ENCODE assay signal across 23 cellular contexts in the genomic region with DNA sequence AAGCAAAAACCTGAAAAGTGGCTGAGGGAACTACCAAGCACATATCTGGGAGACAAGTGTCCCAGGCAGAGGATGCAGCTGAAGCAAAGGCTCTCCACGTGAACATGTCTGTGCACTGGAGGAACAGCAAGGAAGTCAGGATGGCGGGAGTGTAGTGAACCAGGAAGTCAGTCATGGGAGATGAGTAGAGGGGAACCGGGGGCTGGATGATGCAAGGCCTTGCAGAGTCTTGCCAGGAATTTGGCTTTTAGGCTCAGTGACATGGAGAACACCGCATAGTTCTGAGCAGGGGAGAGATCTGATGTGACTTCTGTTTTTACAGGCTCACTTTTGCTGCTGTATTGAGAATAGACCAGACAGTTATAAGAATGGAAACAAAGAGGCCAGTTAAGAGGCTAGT. TPM values are rescaled to one million over a fixed set of nuclear protein-coding genes. Genes with fewer than 3 reads are reported as not detected.
DNase-seq lines count a peak whose midpoint lies in the region; ATAC-seq, FAIRE-seq and TF ChIP-seq lines count a peak whose summit lies in the region.
"Had no signal": no experiment of that assay in that cellular context is flagged by ENCODE, and none has a peak within 500 bp of the region (broad histone marks: within the 10 kb centered on the region; RNA-seq: fewer than 3 reads in every experiment).

No MANE protein-coding gene starts in this region.

- H3K4me2 ChIP-seq in Loucy (ENCODE audit: low read depth, low read length, poor library complexity, severe bottlenecking) (no peak overlapping the region), PC-9 (no peak overlapping the region)

- peaks cover 3% of the 10 kb centered on the region for H3K27me3 Mint-ChIP-seq in type B pancreatic cell

- H3K4me3 ChIP-seq in Loucy (ENCODE audit: low read length, poor library complexity, severe bottlenecking) (no peak overlapping the region), kidney (ENCODE audit: low read length in 2 of 2) (no peak overlapping the region), PC-9 (no peak overlapping the region)
- H3K4me3 ChIP-seq: left ventricle myocardium inferior, tibial artery had no signal

- no peaks in the 10 kb centered on the region for H3K9me3 ChIP-seq in Loucy (ENCODE audit: insufficient read depth, low read depth, low read length)
- H3K9me3 ChIP-seq in kidney (ENCODE audit: control insufficient read depth in 1 of 2, low read length in 2 of 2) = no peaks in the 10 kb centered on the region
- no peaks in the 10 kb centered on the region for H3K9me3 ChIP-seq in PC-9 (ENCODE audit: insufficient read depth, low read depth)
- H3K9me3 ChIP-seq: Caco-2, left ventricle myocardium inferior, tibial artery had no signal

- H3K9ac ChIP-seq in Loucy (ENCODE audit: low read depth, low read length, poor library complexity, severe bottlenecking) (no peak overlapping the region), kidney (ENCODE audit: low read length in 2 of 2) (no peak overlapping the region)

- no peaks in the 10 kb centered on the region for H4K20me1 ChIP-seq in Loucy (ENCODE audit: insufficient read depth, low read length, poor library complexity, severe bottlenecking)
- H4K20me1 ChIP-seq in PC-9 (ENCODE audit: insufficient read depth) = no peaks in the 10 kb centered on the region

- no peaks in the 10 kb centered on the region for H3K36me3 Mint-ChIP-seq in type B pancreatic cell

- DNase-seq in UCSD-AML1 (lab: John Stamatoyannopoulos, UW; ENCODE audit: unreplicated experiment) (peak; percentile 19), kidney (peak; percentile 69), pons (ENCODE audit: low spot score) (peak; percentile 26), type B pancreatic cell (ENCODE audit: extremely low spot score, unreplicated experiment) (no peak), PC-9 (no peak)
- DNase-seq: AML-193; Caco-2; erythroblast; glutamatergic neuron; left ventricle myocardium inferior; NCI-H1417 treated with DMSO at 0.1 percent for 48 hours; stimulated activated CD4-positive, alpha-beta T cell treated with anti-CD3 and anti-CD28 coated beads, Interleukin-2, amount 100 ng/mL, for 24 hours; stimulated activated naive CD8-positive, alpha-beta T cell treated with anti-CD3 and anti-CD28 coated beads, Interleukin-15, Interleukin-2, amounts not matched to agents 100 U/mL and 50 U/mL, for 24 hours had no signal

- H3K9me2 ChIP-seq in Loucy (replicated peaks; ENCODE audit: low read depth, low read length) (no peaks in the 10 kb centered on the region), PC-9 (ENCODE audit: insufficient read depth) (no peaks in the 10 kb centered on the region)

- H3K79me2 ChIP-seq in Loucy (ENCODE audit: insufficient read depth, low read length) = no peaks in the 10 kb centered on the region
- no peaks in the 10 kb centered on the region for H3K79me2 ChIP-seq in PC-9 (ENCODE audit: low read depth)

- H3K27ac ChIP-seq in kidney (ENCODE audit: low read depth in 2 of 2, low read length in 2 of 2) (no peak overlapping the region), PC-9 (no peak overlapping the region)
- H3K27ac ChIP-seq: left ventricle myocardium inferior, tibial artery had no signal

- H3K4me3 Mint-ChIP-seq in type B pancreatic cell = no peak overlapping the region
- H3K4me3 Mint-ChIP-seq: activated T-helper 1 cell treated with anti-CD3 and anti-CD28 coated beads, Interleukin-12 subunit alpha, Interleukin-12 subunit beta, Interleukin-2, Interleukin-4 antibody, amounts not matched to agents 30 ng/mL and 10 ng/mL and 1 ng/mL, durations not matched to agents 14 hours and 24 hours and 36 hours; T-helper 2 cell treated with Interferon-gamma antibody and Interleukin-4, amounts not matched to agents 5 μg/mL and 100 μg/mL, for 36 hours had no signal

- no peak overlapping the region for H3K27ac Mint-ChIP-seq in type B pancreatic cell
- H3K27ac Mint-ChIP-seq: activated T-helper 1 cell treated with anti-CD3 and anti-CD28 coated beads, Interleukin-12 subunit alpha, Interleukin-12 subunit beta, Interleukin-2, Interleukin-4 antibody, amounts not matched to agents 30 ng/mL and 10 ng/mL and 1 ng/mL, durations not matched to agents 14 hours and 24 hours and 36 hours; T-helper 2 cell treated with Interferon-gamma antibody and Interleukin-4, amounts not matched to agents 5 μg/mL and 100 μg/mL, for 36 hours had no signal

- H2AFZ ChIP-seq in Loucy (ENCODE audit: low read length) = peak overlapping the region; percentile 76
- no peak overlapping the region for H2AFZ ChIP-seq in PC-9

- CTCF ChIA-PET in PC-9 (lab: Charles Lee) = no interaction called here

- no peak for ATAC-seq in HG02840 (IDR thresholded peaks at IDR 0.05; ENCODE audit: low FRiP score, unreplicated experiment)
- ATAC-seq: activated CD4-positive, CD25-positive, alpha-beta regulatory T cell treated with anti-CD3 and anti-CD28 coated beads, Interleukin-2, amount 50 U/mL, for 24 hours; Panc1; stimulated activated naive CD8-positive, alpha-beta T cell treated with anti-CD3 and anti-CD28 coated beads, Interleukin-15, Interleukin-2, amounts not matched to agents 100 U/mL and 50 U/mL, for 24 hours had no signal

- H3K4me1 ChIP-seq in Loucy (ENCODE audit: insufficient read depth, low read length, poor library complexity, severe bottlenecking) (no peaks in the 10 kb centered on the region), kidney (ENCODE audit: control insufficient read depth in 1 of 2, insufficient read depth in 1 of 2, low read depth in 1 of 2, low read length in 2 of 2) (peaks cover 0 to 7% of the 10 kb centered on the region in 2 donors), PC-9 (replicated peaks; ENCODE audit: insufficient read depth) (peaks cover 6% of the 10 kb centered on the region; the same call in 1 of the 2 replicates)

- H3K4me1 Mint-ChIP-seq in type B pancreatic cell (ENCODE audit: unreplicated experiment) = peaks cover 10% of the 10 kb centered on the region

- no peak for TF ChIP-seq CTCF in Loucy (conservative IDR thresholded peaks at IDR 0.05; ENCODE audit: low read length)
- TF ChIP-seq CTCF in kidney (IDR thresholded peaks at IDR 0.05; ENCODE audit: borderline replicate concordance, extremely low read depth, insufficient read depth) = no peak
- TF ChIP-seq CTCF in type B pancreatic cell (conservative IDR thresholded peaks at IDR 0.05) = no peak
- TF ChIP-seq CTCF in PC-9 (conservative IDR thresholded peaks at IDR 0.05) = no peak

- H3F3A ChIP-seq in Loucy (ENCODE audit: low read depth) (no peaks in the 10 kb centered on the region), PC-9 (ENCODE audit: insufficient read depth, low read depth) (no peaks in the 10 kb centered on the region)

- POLR2A ChIA-PET in PC-9 (lab: Charles Lee; ENCODE audit: unreplicated experiment) = no interaction called here

- H3K27me3 ChIP-seq in Loucy (ENCODE audit: insufficient read depth, low read length, poor library complexity, severe bottlenecking) (no peaks in the 10 kb centered on the region), PC-9 (ENCODE audit: insufficient read depth, low read depth) (no peaks in the 10 kb centered on the region)
- H3K27me3 ChIP-seq: tibial artery had no signal

- intact Hi-C loops in kidney (cut with DNase I) (no loop called here), PC-9 (cut with micrococcal nuclease; ENCODE audit: unreplicated experiment) (no loop called here)

- no TSS peak for BruUV-seq in PC-9 (replicated peaks; lab: Mats Ljungman, UMichigan)

- no peaks in the 10 kb centered on the region for H3K36me3 ChIP-seq in Loucy (ENCODE audit: insufficient read depth, low read length)
- H3K36me3 ChIP-seq in kidney (ENCODE audit: control insufficient read depth in 1 of 2, insufficient read depth in 2 of 2, low read length in 2 of 2) = no peaks in the 10 kb centered on the region
- no peaks in the 10 kb centered on the region for H3K36me3 ChIP-seq in PC-9 (ENCODE audit: low read depth)
- H3K36me3 ChIP-seq: left ventricle myocardium inferior, tibial artery had no signal

- FAIRE-seq in kidney (lab: Jason Lieb, UNC) = no peak
- FAIRE-seq: H1 had no signal

- H3K9me3 Mint-ChIP-seq in type B pancreatic cell = peaks cover 4% of the 10 kb centered on the region
- H3K9me3 Mint-ChIP-seq: activated T-helper 1 cell treated with anti-CD3 and anti-CD28 coated beads, Interleukin-12 subunit alpha, Interleukin-12 subunit beta, Interleukin-2, Interleukin-4 antibody, amounts not matched to agents 30 ng/mL and 10 ng/mL and 1 ng/mL, durations not matched to agents 14 hours and 24 hours and 36 hours had no signal

RNA-seq across cellular contexts. Expression of a gene that starts 19.0 kb away (rescaled TPM):
- total RNA-seq in kidney (5.3 TPM), type B pancreatic cell (ENCODE audit: low replicate concordance) (1.7 and 2.0 TPM in 2 replicates), PC-9 (2021) (0.09 TPM in 1 of 2 replicates, not detected in the other)
- 0.17 TPM for polyA plus RNA-seq in kidney (ENCODE audit: insufficient read depth, low read depth, low replicate concordance)
- total RNA-seq: H1, left ventricle myocardium inferior, LHCN-M2, SK-MEL-5 had no signal
- polyA plus RNA-seq: H1 had no signal

RNA-seq across cellular contexts. Expression of a gene that starts 25.5 kb away (rescaled TPM):
- total RNA-seq in kidney (106 TPM), type B pancreatic cell (ENCODE audit: low replicate concordance) (38.7 and 45.8 TPM in 2 replicates), PC-9 (2021) (40.0 and 48.9 TPM in 2 replicates)
- polyA plus RNA-seq in kidney (ENCODE audit: insufficient read depth, low read depth, low replicate concordance) = 12.5 TPM

Comparison
In these comparisons a context has a peak if more than half of its experiments do, and no peak if none do; other contexts are left out.
1. DNase-seq: peak in UCSD-AML1 (single experiment), kidney (single experiment) and pons (single experiment); none in type B pancreatic cell (single experiment) and PC-9 (0 of 2).